In genomic region chr1:226187019-226187322, GRCh38 we compare ENCODE assay signal across 8 cellular contexts. TPM values are rescaled to one million over a fixed set of nuclear protein-coding genes. Genes with fewer than 3 reads are reported as not detected.
DNase-seq lines count a peak whose midpoint lies in the region; TF ChIP-seq lines count a peak whose summit lies in the region.

No MANE protein-coding gene starts in this region.

- H3K4me3 ChIP-seq in BLaER1: peak overlapping the region; percentile 80
- peak overlapping the region; percentile 88 for H3K4me3 ChIP-seq in MM.1S (ENCODE audit: low read length)
- H3K4me3 ChIP-seq in effector memory CD4-positive, alpha-beta T cell (ENCODE audit: insufficient read depth, low read depth, low read length, poor library complexity, severe bottlenecking): peak overlapping the region; percentile 81
- H3K4me3 ChIP-seq in neural cell (ENCODE audit: low read length): peak overlapping the region; percentile 93

- peak overlapping the region; percentile 99 for H2AFZ ChIP-seq in MM.1S (ENCODE audit: low read length)
- peak overlapping the region; percentile 97 for H2AFZ ChIP-seq in neural cell (ENCODE audit: low read depth, low read length)

- TF ChIP-seq CTCF in MM.1S (IDR thresholded peaks at IDR 0.05; ENCODE audit: low read length) (no peak), neural cell (IDR thresholded peaks at IDR 0.05; ENCODE audit: poor library complexity, severe bottlenecking) (no peak)

- TF ChIP-seq RAD21 in neural cell (conservative IDR thresholded peaks at IDR 0.05): no peak

- H3K27me3 ChIP-seq in BLaER1 (no peaks in the 10 kb centered on the region), MM.1S (replicated peaks; ENCODE audit: insufficient read depth, low read length) (no peaks in the 10 kb centered on the region), neural cell (ENCODE audit: insufficient read depth, low read depth, low read length) (no peaks in the 10 kb centered on the region)
- no peaks in the 10 kb centered on the region for H3K27me3 ChIP-seq in effector memory CD4-positive, alpha-beta T cell (replicated peaks; ENCODE audit: control insufficient read depth, insufficient read depth, low read length, poor library complexity, severe bottlenecking)

- H3K9me3 ChIP-seq in BLaER1 (no peaks in the 10 kb centered on the region), MM.1S (replicated peaks; ENCODE audit: insufficient read depth, low read length) (no peaks in the 10 kb centered on the region), neural cell (ENCODE audit: low read length) (no peaks in the 10 kb centered on the region)
- H3K9me3 ChIP-seq in effector memory CD4-positive, alpha-beta T cell (ENCODE audit: control insufficient read depth, low read length): no peaks in the 10 kb centered on the region

- H3K9me2 ChIP-seq in MM.1S (replicated peaks; ENCODE audit: insufficient read depth, low read length): no peaks in the 10 kb centered on the region
- H3K9me2 ChIP-seq in neural cell (ENCODE audit: insufficient read depth, low read length): no peaks in the 10 kb centered on the region

- H4K20me1 ChIP-seq in BLaER1 (peaks cover 43% of the 10 kb centered on the region), MM.1S (ENCODE audit: insufficient read depth, low read length) (0 out of 2 replicates have a peak, but pooled peaks cover 5% of the 10 kb centered on the region), neural cell (ENCODE audit: insufficient read depth) (no peaks in the 10 kb centered on the region)

- peaks cover 52% of the 10 kb centered on the region for H3K79me2 ChIP-seq in MM.1S (ENCODE audit: low read length)
- H3K79me2 ChIP-seq in neural cell (replicated peaks; ENCODE audit: insufficient read depth, low read length): peaks cover 33% of the 10 kb centered on the region

- H3K4me1 ChIP-seq in BLaER1 (peaks cover 38% of the 10 kb centered on the region), MM.1S (ENCODE audit: low read length) (peaks cover 6% of the 10 kb centered on the region; the same call in 1 of the 2 replicates)
- H3K4me1 ChIP-seq in effector memory CD4-positive, alpha-beta T cell (ENCODE audit: control insufficient read depth, insufficient read depth, low read length, poor library complexity, severe bottlenecking): peaks cover 16% of the 10 kb centered on the region

- peak overlapping the region; percentile 96 for H3K4me2 ChIP-seq in BLaER1
- peak overlapping the region; percentile 82 for H3K4me2 ChIP-seq in MM.1S (ENCODE audit: low read depth, low read length)
- H3K4me2 ChIP-seq in neural cell (ENCODE audit: low read length): peak overlapping the region; percentile 88

- H3K36me3 ChIP-seq in BLaER1: peaks cover 24% of the 10 kb centered on the region; the same call in 1 of the 2 replicates
- H3K36me3 ChIP-seq in MM.1S (replicated peaks; ENCODE audit: insufficient read depth, low read length): no peaks in the 10 kb centered on the region
- H3K36me3 ChIP-seq in effector memory CD4-positive, alpha-beta T cell (ENCODE audit: control insufficient read depth, insufficient read depth, low read length): no peaks in the 10 kb centered on the region
- no peaks in the 10 kb centered on the region for H3K36me3 ChIP-seq in neural cell (ENCODE audit: insufficient read depth, low read length)

- no peak for DNase-seq in MM.1S
- no peak for DNase-seq in effector memory CD4-positive, alpha-beta T cell
- DNase-seq in NCI-H82 (lab: John Stamatoyannopoulos, UW): no peak
- no peak for DNase-seq in anterior cingulate cortex (lab: John Stamatoyannopoulos, UW)
- no peak for DNase-seq in NCI-H2196 treated with DMSO at 0.1 percent for 48 hours (lab: John Stamatoyannopoulos, UW; ENCODE audit: unreplicated experiment)
- DNase-seq in inferior parietal cortex (ENCODE audit: extremely low spot score): no peak

- TF ChIP-seq EP300 in neural cell (conservative IDR thresholded peaks at IDR 0.05; ENCODE audit: poor library complexity, severe bottlenecking): no peak

- H3F3A ChIP-seq in MM.1S (ENCODE audit: insufficient read depth, low read length) (peaks cover 7% of the 10 kb centered on the region), neural cell (ENCODE audit: insufficient read depth, low read length, poor library complexity, severe bottlenecking) (no peaks in the 10 kb centered on the region)

- H3K27ac ChIP-seq in BLaER1 (peak overlapping the region; percentile 94), MM.1S (ENCODE audit: low read length) (peak overlapping the region; percentile 63; the same call in 1 of the 2 replicates), neural cell (ENCODE audit: low read length) (peak overlapping the region; percentile 89)
- H3K27ac ChIP-seq in effector memory CD4-positive, alpha-beta T cell (ENCODE audit: insufficient read depth, low read length, poor library complexity, severe bottlenecking): peak overlapping the region; percentile 82

- peak overlapping the region; percentile 91 for H3K9ac ChIP-seq in BLaER1
- H3K9ac ChIP-seq in MM.1S (ENCODE audit: low read length): peak overlapping the region; percentile 83
- peak overlapping the region; percentile 95 for H3K9ac ChIP-seq in neural cell (ENCODE audit: low read length)

TF ChIP-seq in neural cell, 6 proteins besides CTCF, POLR2A, EP300 and RAD21:
- TF ChIP-seq MXI1 (conservative IDR thresholded peaks at IDR 0.05; ENCODE audit: poor library complexity, severe bottlenecking) (no peak), TAF1 (IDR thresholded peaks at IDR 0.05; ENCODE audit: low read depth) (no peak), POLR2AphosphoS5 (IDR thresholded peaks at IDR 0.05) (no peak)
- TF ChIP-seq, protein P1, sequence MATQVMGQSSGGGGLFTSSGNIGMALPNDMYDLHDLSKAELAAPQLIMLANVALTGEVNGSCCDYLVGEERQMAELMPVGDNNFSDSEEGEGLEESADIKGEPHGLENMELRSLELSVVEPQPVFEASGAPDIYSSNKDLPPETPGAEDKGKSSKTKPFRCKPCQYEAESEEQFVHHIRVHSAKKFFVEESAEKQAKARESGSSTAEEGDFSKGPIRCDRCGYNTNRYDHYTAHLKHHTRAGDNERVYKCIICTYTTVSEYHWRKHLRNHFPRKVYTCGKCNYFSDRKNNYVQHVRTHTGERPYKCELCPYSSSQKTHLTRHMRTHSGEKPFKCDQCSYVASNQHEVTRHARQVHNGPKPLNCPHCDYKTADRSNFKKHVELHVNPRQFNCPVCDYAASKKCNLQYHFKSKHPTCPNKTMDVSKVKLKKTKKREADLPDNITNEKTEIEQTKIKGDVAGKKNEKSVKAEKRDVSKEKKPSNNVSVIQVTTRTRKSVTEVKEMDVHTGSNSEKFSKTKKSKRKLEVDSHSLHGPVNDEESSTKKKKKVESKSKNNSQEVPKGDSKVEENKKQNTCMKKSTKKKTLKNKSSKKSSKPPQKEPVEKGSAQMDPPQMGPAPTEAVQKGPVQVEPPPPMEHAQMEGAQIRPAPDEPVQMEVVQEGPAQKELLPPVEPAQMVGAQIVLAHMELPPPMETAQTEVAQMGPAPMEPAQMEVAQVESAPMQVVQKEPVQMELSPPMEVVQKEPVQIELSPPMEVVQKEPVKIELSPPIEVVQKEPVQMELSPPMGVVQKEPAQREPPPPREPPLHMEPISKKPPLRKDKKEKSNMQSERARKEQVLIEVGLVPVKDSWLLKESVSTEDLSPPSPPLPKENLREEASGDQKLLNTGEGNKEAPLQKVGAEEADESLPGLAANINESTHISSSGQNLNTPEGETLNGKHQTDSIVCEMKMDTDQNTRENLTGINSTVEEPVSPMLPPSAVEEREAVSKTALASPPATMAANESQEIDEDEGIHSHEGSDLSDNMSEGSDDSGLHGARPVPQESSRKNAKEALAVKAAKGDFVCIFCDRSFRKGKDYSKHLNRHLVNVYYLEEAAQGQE (IDR thresholded peaks at IDR 0.05; ENCODE audit: borderline replicate concordance): no peak

RNA-seq across cellular contexts. Expression of gene ACBD3, which starts 0.4 kb away (rescaled TPM):
- 27.6 and 30.8 TPM in 2 replicates for polyA plus RNA-seq in neural cell
- 57.8 and 58.2 TPM in 2 replicates for polyA minus RNA-seq in neural cell

RNA-seq across cellular contexts. Expression of gene MIXL1, which starts 36.5 kb away (rescaled TPM):
- not detected in 2 replicates for polyA plus RNA-seq in neural cell
- polyA minus RNA-seq in neural cell: not detected in 2 replicates
